In genomic region chr11:114890076-114890475, GRCh38 we compare ENCODE assay signal across 2 cellular contexts.
TF ChIP-seq lines count a peak whose summit lies in the region.

No MANE protein-coding gene starts in this region.

TF ChIP-seq in GM23338, 12 proteins besides CTCF, POLR2A, EP300 and RAD21 (continued from another document):
- TF ChIP-seq ZNF462 (CRISPR knock-in tag; IDR thresholded peaks at IDR 0.05) (no peak), EZH2phosphoT487 (IDR thresholded peaks at IDR 0.05; ENCODE audit: unreplicated experiment) (no peak), ETS1 (IDR thresholded peaks at IDR 0.05) (no peak), STAT1 (IDR thresholded peaks at IDR 0.05; ENCODE audit: unreplicated experiment) (no peak), REST (IDR thresholded peaks at IDR 0.05; ENCODE audit: unreplicated experiment) (no peak), NANOG (IDR thresholded peaks at IDR 0.05; ENCODE audit: borderline replicate concordance) (no peak), JUNB (IDR thresholded peaks at IDR 0.05; ENCODE audit: unreplicated experiment) (no peak)

TF ChIP-seq in WTC11, 78 proteins besides CTCF, POLR2A, EP300 and RAD21 (continued from another document):
- TF ChIP-seq STAT6 (CRISPR knock-in tag; conservative IDR thresholded peaks at IDR 0.05; ENCODE audit: low read depth), result no peak
